ENCODE assay signal across 8 cellular contexts in the genomic region with DNA sequence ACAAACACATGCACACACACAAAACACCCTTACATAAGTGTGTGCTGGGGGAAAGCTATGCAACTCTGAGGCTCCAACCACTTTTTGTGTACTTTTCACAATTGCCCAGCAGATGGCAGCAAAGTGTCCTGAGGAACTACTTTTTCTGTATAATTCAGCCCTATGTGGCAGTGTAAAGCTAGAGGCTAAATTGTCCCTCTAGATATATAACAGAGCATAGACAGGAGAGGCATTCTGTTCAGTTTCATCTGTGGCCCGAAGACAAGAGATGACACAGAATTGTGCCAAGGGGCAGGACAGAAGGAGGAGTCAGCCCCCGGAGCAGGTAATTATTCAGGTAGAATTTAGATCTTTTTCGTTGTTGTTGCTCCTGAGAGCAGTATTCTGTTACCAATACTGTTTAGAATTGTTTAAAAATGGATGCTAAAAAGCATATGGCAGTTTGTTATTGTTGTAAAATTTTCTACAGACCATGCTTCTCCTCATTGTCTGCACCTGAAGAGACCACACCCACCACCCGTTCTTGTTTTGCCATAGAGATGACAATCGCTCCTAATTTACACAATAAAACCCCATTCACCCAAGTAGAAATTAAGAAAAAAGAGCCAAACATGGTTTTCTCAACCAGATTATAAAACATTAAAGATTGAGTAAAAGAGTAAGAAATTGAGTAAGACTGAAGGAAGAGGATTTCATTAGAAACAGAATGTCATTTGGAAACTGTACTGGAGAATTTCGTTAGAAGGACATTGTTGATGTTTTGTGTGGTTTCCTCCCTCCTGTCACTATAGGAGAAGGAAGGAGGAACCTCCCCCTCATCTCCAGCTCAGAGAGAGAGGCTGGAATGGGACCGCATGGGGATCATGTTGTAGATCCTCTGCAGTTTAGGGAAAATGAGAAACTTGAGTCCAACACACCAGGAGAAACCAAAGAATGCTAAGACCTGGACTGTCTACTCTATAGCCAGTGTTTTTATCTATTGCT. TPM values are rescaled to one million over a fixed set of nuclear protein-coding genes. Genes with fewer than 3 reads are reported as not detected.
DNase-seq lines count a peak whose midpoint lies in the region; ATAC-seq, FAIRE-seq and TF ChIP-seq lines count a peak whose summit lies in the region.

No MANE protein-coding gene starts in this region.

- no peak overlapping the region for H3K4me3 ChIP-seq in breast epithelium
- no peak overlapping the region for H3K4me3 ChIP-seq in keratinocyte (ENCODE audit: control insufficient read depth in 2 of 3, extremely low read depth in 1 of 3, insufficient read depth in 2 of 3, low read depth in 1 of 3, low read length in 3 of 3)

- DNase-seq in activated gamma-delta T cell treated with Interleukin-2 at 50 U/mL for 16 hours (peak; percentile 47), activated gamma-delta T cell (lab: John Stamatoyannopoulos, UW) (no peak), NCI-H2107 treated with DMSO at 0.1 percent for 48 hours (lab: John Stamatoyannopoulos, UW; ENCODE audit: unreplicated experiment) (peak; percentile 22), breast epithelium (ENCODE audit: low spot score in 2 of 2) (peak in 1 of 2 donors; percentile 38), keratinocyte (ENCODE audit: low read depth, low spot score) (no peak)
- DNase-seq in stimulated activated CD4-positive, alpha-beta T cell treated with anti-CD3 and anti-CD28 coated beads, Interleukin-1b, Interleukin-23, amount 100 ng/mL, for 4 hours (ENCODE audit: low read depth in 2 of 2) = peak; percentile 20 to 27

- H4K20me1 ChIP-seq in keratinocyte (ENCODE audit: control insufficient read depth, extremely low read depth, insufficient read depth, low read length) = no peaks in the 10 kb centered on the region

- TF ChIP-seq POLR2A in breast epithelium (IDR thresholded peaks at IDR 0.05) = no peak

- no peaks in the 10 kb centered on the region for H3K27me3 ChIP-seq in breast epithelium
- no peaks in the 10 kb centered on the region for H3K27me3 ChIP-seq in keratinocyte (ENCODE audit: control insufficient read depth, extremely low read depth, insufficient read depth, low read length)

- H3K4me2 ChIP-seq in keratinocyte (ENCODE audit: control insufficient read depth, extremely low read depth, insufficient read depth, low read depth, low read length) = no peak overlapping the region

- no peaks in the 10 kb centered on the region for H3K79me2 ChIP-seq in keratinocyte (ENCODE audit: control insufficient read depth, insufficient read depth, low read length)

- H3K9me3 ChIP-seq in breast epithelium (peaks cover 0 to 14% of the 10 kb centered on the region in 2 donors), keratinocyte (ENCODE audit: control insufficient read depth, low read depth, low read length) (no peaks in the 10 kb centered on the region)

- no peak overlapping the region for H2AFZ ChIP-seq in keratinocyte (ENCODE audit: control insufficient read depth, low read length)

- H3K9ac ChIP-seq in keratinocyte (ENCODE audit: control insufficient read depth, extremely low read depth, insufficient read depth, low read length) = no peak overlapping the region

- no peak overlapping the region for H3K27ac ChIP-seq in VCaP
- H3K27ac ChIP-seq in breast epithelium = peak overlapping the region in 1 of 2 donors; percentile 22
- H3K27ac ChIP-seq in keratinocyte (ENCODE audit: control insufficient read depth, insufficient read depth, low read length) = no peak overlapping the region

- dilution Hi-C loops in keratinocyte (cut with MboI; ENCODE audit: extremely low pct_ligation_motif_present, low sequenced_read_pairs) = no loop called here

- H3K4me1 ChIP-seq in breast epithelium = no peaks in the 10 kb centered on the region
- H3K4me1 ChIP-seq in keratinocyte (ENCODE audit: control insufficient read depth, extremely low read depth, insufficient read depth, low read length) = no peaks in the 10 kb centered on the region

- peak; percentile 36 for ATAC-seq in HG03045 (IDR thresholded peaks at IDR 0.05; ENCODE audit: unreplicated experiment)

- H3K9me1 ChIP-seq in keratinocyte (ENCODE audit: control insufficient read depth, extremely low read depth, insufficient read depth, low read length) = no peaks in the 10 kb centered on the region

- intact Hi-C loops in breast epithelium (cut with DNase I; ENCODE audit: low total_unique reads) = no loop called here

- FAIRE-seq in keratinocyte (lab: Jason Lieb, UNC) = peak; percentile 41

- no peaks in the 10 kb centered on the region for H3K36me3 ChIP-seq in breast epithelium
- H3K36me3 ChIP-seq in keratinocyte (ENCODE audit: control insufficient read depth in 2 of 2, extremely low read depth in 1 of 2, insufficient read depth in 2 of 2, low read length in 2 of 2) = no peaks in the 10 kb centered on the region

- peak; percentile 86 for TF ChIP-seq CTCF in VCaP (conservative IDR thresholded peaks at IDR 0.05)
- peak in 2 of 3 donors; percentile 63 to 68 for TF ChIP-seq CTCF in breast epithelium (IDR thresholded peaks at IDR 0.05)
- peak; percentile 59 to 73 (median 60) for TF ChIP-seq CTCF in keratinocyte (optimal IDR thresholded peaks at IDR 0.05 in 1 of 3, IDR thresholded peaks at IDR 0.05 in 1 of 3, conservative IDR thresholded peaks at IDR 0.05 in 1 of 3; ENCODE audit: extremely low read depth in 1 of 3, insufficient read depth in 2 of 3, low read length in 3 of 3)

RNA-seq across cellular contexts. Expression of gene MS4A7, which starts 14.5 kb away (rescaled TPM):
- 100 to 1,000 TPM in 1 of 3 donors, 10 to 100 TPM in 2; 39.0 to 105 (median 45.4) TPM for total RNA-seq in breast epithelium
- polyA plus RNA-seq in keratinocyte = not detected in 3 replicates
- not detected for polyA plus RNA-seq in keratinocyte (2011; ENCODE audit: low read depth)
- polyA plus RNA-seq in keratinocyte (2011; cell fraction: cytosol; rRNA removed) = not detected in 2 replicates
- polyA plus RNA-seq in keratinocyte (2011; cell fraction: nucleus; rRNA removed) = not detected in 2 replicates
- not detected in 2 replicates for polyA plus RNA-seq in keratinocyte (2012; ENCODE audit: low replicate concordance)
- polyA minus RNA-seq in keratinocyte = not detected in 3 replicates
- not detected for polyA minus RNA-seq in keratinocyte (2011; cell fraction: cytosol; rRNA and poly(A)+ RNA removed)
- not detected in 2 replicates for polyA minus RNA-seq in keratinocyte (2011; cell fraction: nucleus; rRNA and poly(A)+ RNA removed)

RNA-seq across cellular contexts. Expression of gene MS4A14, which starts 32.4 kb away (rescaled TPM):
- 1 to 10 TPM; 2.3 to 6.7 (median 2.5) TPM for total RNA-seq in breast epithelium
- polyA plus RNA-seq in keratinocyte = not detected in 3 replicates
- not detected for polyA plus RNA-seq in keratinocyte (2011; ENCODE audit: low read depth)
- polyA plus RNA-seq in keratinocyte (2011; cell fraction: cytosol; rRNA removed) = not detected in 2 replicates
- polyA plus RNA-seq in keratinocyte (2011; cell fraction: nucleus; rRNA removed) = not detected in 2 replicates
- not detected in 2 replicates for polyA plus RNA-seq in keratinocyte (2012; ENCODE audit: low replicate concordance)
- polyA minus RNA-seq in keratinocyte = not detected in 3 replicates
- polyA minus RNA-seq in keratinocyte (2011; cell fraction: cytosol; rRNA and poly(A)+ RNA removed) = not detected
- polyA minus RNA-seq in keratinocyte (2011; cell fraction: nucleus; rRNA and poly(A)+ RNA removed) = not detected in 2 replicates

RNA-seq across cellular contexts. Expression of gene MS4A6E, which starts 36.8 kb away (rescaled TPM):
- 1 to 10 TPM in 1 of 3 donors, not detected in 2; 2.1 TPM for total RNA-seq in breast epithelium
- not detected in 3 replicates for polyA plus RNA-seq in keratinocyte
- polyA plus RNA-seq in keratinocyte (2011; ENCODE audit: low read depth) = not detected
- polyA plus RNA-seq in keratinocyte (2011; cell fraction: cytosol; rRNA removed) = not detected in 2 replicates
- not detected in 2 replicates for polyA plus RNA-seq in keratinocyte (2011; cell fraction: nucleus; rRNA removed)
- not detected in 2 replicates for polyA plus RNA-seq in keratinocyte (2012; ENCODE audit: low replicate concordance)
- polyA minus RNA-seq in keratinocyte = not detected in 3 replicates
- not detected for polyA minus RNA-seq in keratinocyte (2011; cell fraction: cytosol; rRNA and poly(A)+ RNA removed)
- not detected in 2 replicates for polyA minus RNA-seq in keratinocyte (2011; cell fraction: nucleus; rRNA and poly(A)+ RNA removed)

Comparison
In these comparisons a context has a peak if more than half of its experiments do, and no peak if none do; other contexts are left out.
1. DNase-seq: peak in activated gamma-delta T cell treated with Interleukin-2 at 50 U/mL for 16 hours (single experiment), NCI-H2107 treated with DMSO at 0.1 percent for 48 hours (single experiment) and stimulated activated CD4-positive, alpha-beta T cell treated with anti-CD3 and anti-CD28 coated beads, Interleukin-1b, Interleukin-23, amount 100 ng/mL, for 4 hours (2 of 2); none in activated gamma-delta T cell (single experiment) and keratinocyte (single experiment).
2. Peak in every context shown above with its lines, with median percentiles within 50 percentile points of each other: CTCF ChIP-seq.